Comparison of ENCODE assay signal across 8 cellular contexts in genomic region chr5:14581333-14581890, GRCh38. TPM values are rescaled to one million over a fixed set of nuclear protein-coding genes. Genes with fewer than 3 reads are reported as not detected.
A peak's percentile ranks its signal among the peaks of the same experiment; 100 is the strongest.
DNase-seq lines count a peak whose midpoint lies in the region; ATAC-seq and TF ChIP-seq lines count a peak whose summit lies in the region.

Gene OTULINL (plus strand): TSS chr5:14581792. CDS start chr5:14581895, 103 bp downstream.

- H3K9me3 ChIP-seq in Loucy (ENCODE audit: insufficient read depth, low read depth, low read length): 0 out of 2 replicates have a peak, but pooled peaks cover 3% of the 10 kb centered on the region
- H3K9me3 ChIP-seq in gastroesophageal sphincter: no peaks in the 10 kb centered on the region

- H3K79me2 ChIP-seq in Loucy (ENCODE audit: insufficient read depth, low read length): peaks cover 42% of the 10 kb centered on the region

- H3K4me3 ChIP-seq in H7 (ENCODE audit: insufficient read depth, low read depth, low read length) (peak within 1 kb of the TSS; percentile 67), Loucy (ENCODE audit: low read length, poor library complexity, severe bottlenecking) (peak within 1 kb of the TSS; percentile 91), gastroesophageal sphincter (peak within 1 kb of the TSS; percentile 45 to 85)

- TF ChIP-seq CTCF in Loucy (conservative IDR thresholded peaks at IDR 0.05; ENCODE audit: low read length): no peak
- no peak for TF ChIP-seq CTCF in gastroesophageal sphincter (IDR thresholded peaks at IDR 0.05)

- H3K36me3 ChIP-seq in H7 (replicated peaks; ENCODE audit: control insufficient read depth, insufficient read depth, low read length): no peaks in the 10 kb centered on the region
- no peaks in the 10 kb centered on the region for H3K36me3 ChIP-seq in Loucy (ENCODE audit: insufficient read depth, low read length)
- H3K36me3 ChIP-seq in gastroesophageal sphincter: no peaks in the 10 kb centered on the region

- peak; percentile 94 for ATAC-seq in gastroesophageal sphincter

- TF ChIP-seq EP300 in gastroesophageal sphincter (IDR thresholded peaks at IDR 0.05): no peak

- peaks cover 23% of the 10 kb centered on the region for H3K27me3 ChIP-seq in H7 (ENCODE audit: control insufficient read depth, insufficient read depth, low read length)
- H3K27me3 ChIP-seq in Loucy (ENCODE audit: insufficient read depth, low read length, poor library complexity, severe bottlenecking): no peaks in the 10 kb centered on the region
- H3K27me3 ChIP-seq in gastroesophageal sphincter: peaks cover 58% of the 10 kb centered on the region

- peak within 1 kb of the TSS in 3 of 4 donors; percentile 49 to 77 (median 60) for H3K27ac ChIP-seq in gastroesophageal sphincter

- no peak for TF ChIP-seq POLR2A in gastroesophageal sphincter (IDR thresholded peaks at IDR 0.05)

- WGBS in gastroesophageal sphincter (ENCODE audit: low coverage in 1 of 2), 2 donors: no CpG with 5 or more reads among the region's 57 CpGs

- peak; percentile 81 for DNase-seq in EL
- DNase-seq in H7: peak; percentile 100
- DNase-seq in SK-MEL-5 (ENCODE audit: low read depth, low spot score): peak; percentile 81
- DNase-seq in activated gamma-delta T cell treated with Interleukin-2 at 50 U/mL for 16 hours: peak; percentile 88
- DNase-seq in nucleus accumbens (lab: John Stamatoyannopoulos, UW): peak in 52 of 56 donors; percentile 15 to 88 (median 58)
- DNase-seq in superior temporal gyrus (ENCODE audit: extremely low spot score): peak; percentile 59

- H3K4me1 ChIP-seq in Loucy (ENCODE audit: insufficient read depth, low read length, poor library complexity, severe bottlenecking): peaks cover 47% of the 10 kb centered on the region
- peaks cover 0 to 27% (median 0%) of the 10 kb centered on the region in 3 donors for H3K4me1 ChIP-seq in gastroesophageal sphincter

- H3K9ac ChIP-seq in Loucy (ENCODE audit: low read depth, low read length, poor library complexity, severe bottlenecking): peak within 1 kb of the TSS; percentile 88

- H3K4me2 ChIP-seq in Loucy (ENCODE audit: low read depth, low read length, poor library complexity, severe bottlenecking): peak within 1 kb of the TSS; percentile 90

- no peaks in the 10 kb centered on the region for H4K20me1 ChIP-seq in Loucy (ENCODE audit: insufficient read depth, low read length, poor library complexity, severe bottlenecking)

- peak within 1 kb of the TSS; percentile 96 for H2AFZ ChIP-seq in Loucy (ENCODE audit: low read length)

- in situ Hi-C loops in SK-MEL-5 (cut with HindIII; ENCODE audit: low pct_unique_long_range_greater_than_20kb, low sequenced_read_pairs): no loop called here

- no peaks in the 10 kb centered on the region for H3F3A ChIP-seq in Loucy (ENCODE audit: low read depth)

- H3K9me2 ChIP-seq in Loucy (replicated peaks; ENCODE audit: low read depth, low read length): no peaks in the 10 kb centered on the region

RNA-seq across cellular contexts. Expression of gene OTULINL, which starts in this region (rescaled TPM):
- 2.7 and 3.3 TPM in 2 replicates for total RNA-seq in H7 (2014; rRNA removed; shearing (Covaris generic))
- 0.32 and 0.69 TPM in 2 replicates for total RNA-seq in SK-MEL-5 (2014; rRNA removed; shearing (Covaris generic))
- polyA plus RNA-seq in SK-MEL-5 (2015; cell fraction: cytosol; rRNA removed): 0.42 and 0.46 TPM in 2 replicates
- 0.05 and 0.23 TPM in 2 replicates for polyA plus RNA-seq in SK-MEL-5 (2015; cell fraction: nucleus; rRNA removed)
- total RNA-seq in gastroesophageal sphincter: 10 to 100 TPM in 1 of 4 donors, 1 to 10 TPM in 3; 1.4 to 11.3 (median 5.1) TPM

Comparison
In these comparisons a context has a peak if more than half of its experiments do, and no peak if none do; other contexts are left out.
1. Peak in every context shown above with its lines: DNase-seq, ATAC-seq, H3K4me3 ChIP-seq and H3K27ac ChIP-seq.
2. Peak in DNase-seq in SK-MEL-5; RNA of the gene not detected or under 1 TPM.